ENCODE assay signal across 1 cellular context in the genomic region with DNA sequence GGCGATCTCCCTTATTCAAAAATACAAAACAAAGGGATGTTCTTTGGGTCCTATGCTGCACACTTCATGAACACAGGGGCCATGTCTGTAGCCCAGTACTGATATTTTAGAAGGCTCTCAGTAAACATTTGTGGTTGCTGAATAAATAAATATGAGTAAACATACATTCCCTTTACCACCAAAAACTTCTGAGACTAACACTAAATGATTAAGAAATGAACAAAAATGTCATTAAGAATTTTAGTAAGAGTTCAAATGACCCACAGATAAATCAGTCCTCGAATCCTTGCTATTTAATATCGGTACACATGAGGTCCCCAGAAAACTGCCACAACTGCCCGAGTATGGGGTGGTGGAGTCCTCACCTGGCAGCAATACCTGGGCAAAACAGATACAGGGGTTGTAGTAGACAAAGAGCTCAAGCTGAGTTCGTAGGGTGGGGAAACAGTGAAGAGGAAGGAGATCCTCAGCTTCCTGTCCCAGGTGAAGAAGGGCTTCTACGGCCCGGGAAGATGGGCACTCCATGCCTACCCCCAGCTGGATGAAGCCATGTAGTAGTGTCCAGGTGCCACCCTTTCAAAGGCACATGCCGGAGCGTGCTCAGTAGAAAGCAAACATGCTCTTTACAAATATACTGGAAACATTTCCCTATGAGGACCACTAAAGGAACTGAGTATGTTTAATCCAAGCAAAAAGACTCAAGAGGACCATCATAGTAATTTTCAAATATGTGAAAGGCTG.
TF ChIP-seq lines count a peak whose summit lies in the region.

No MANE protein-coding gene starts in this region.

TF ChIP-seq in HCT116, 20 proteins besides CTCF, POLR2A, EP300 and RAD21 (continued from another document):
- TF ChIP-seq, protein P1, sequence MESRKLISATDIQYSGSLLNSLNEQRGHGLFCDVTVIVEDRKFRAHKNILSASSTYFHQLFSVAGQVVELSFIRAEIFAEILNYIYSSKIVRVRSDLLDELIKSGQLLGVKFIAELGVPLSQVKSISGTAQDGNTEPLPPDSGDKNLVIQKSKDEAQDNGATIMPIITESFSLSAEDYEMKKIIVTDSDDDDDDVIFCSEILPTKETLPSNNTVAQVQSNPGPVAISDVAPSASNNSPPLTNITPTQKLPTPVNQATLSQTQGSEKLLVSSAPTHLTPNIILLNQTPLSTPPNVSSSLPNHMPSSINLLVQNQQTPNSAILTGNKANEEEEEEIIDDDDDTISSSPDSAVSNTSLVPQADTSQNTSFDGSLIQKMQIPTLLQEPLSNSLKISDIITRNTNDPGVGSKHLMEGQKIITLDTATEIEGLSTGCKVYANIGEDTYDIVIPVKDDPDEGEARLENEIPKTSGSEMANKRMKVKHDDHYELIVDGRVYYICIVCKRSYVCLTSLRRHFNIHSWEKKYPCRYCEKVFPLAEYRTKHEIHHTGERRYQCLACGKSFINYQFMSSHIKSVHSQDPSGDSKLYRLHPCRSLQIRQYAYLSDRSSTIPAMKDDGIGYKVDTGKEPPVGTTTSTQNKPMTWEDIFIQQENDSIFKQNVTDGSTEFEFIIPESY (IDR thresholded peaks at IDR 0.05; ENCODE audit: extremely low read depth, insufficient replicate concordance, low read length) = no peak
- TF ChIP-seq JUND (IDR thresholded peaks at IDR 0.05) = no peak
- no peak for TF ChIP-seq EZH2 (IDR thresholded peaks at IDR 0.05)
